12 cellular contexts compared by ENCODE assay signal in the genomic region with DNA sequence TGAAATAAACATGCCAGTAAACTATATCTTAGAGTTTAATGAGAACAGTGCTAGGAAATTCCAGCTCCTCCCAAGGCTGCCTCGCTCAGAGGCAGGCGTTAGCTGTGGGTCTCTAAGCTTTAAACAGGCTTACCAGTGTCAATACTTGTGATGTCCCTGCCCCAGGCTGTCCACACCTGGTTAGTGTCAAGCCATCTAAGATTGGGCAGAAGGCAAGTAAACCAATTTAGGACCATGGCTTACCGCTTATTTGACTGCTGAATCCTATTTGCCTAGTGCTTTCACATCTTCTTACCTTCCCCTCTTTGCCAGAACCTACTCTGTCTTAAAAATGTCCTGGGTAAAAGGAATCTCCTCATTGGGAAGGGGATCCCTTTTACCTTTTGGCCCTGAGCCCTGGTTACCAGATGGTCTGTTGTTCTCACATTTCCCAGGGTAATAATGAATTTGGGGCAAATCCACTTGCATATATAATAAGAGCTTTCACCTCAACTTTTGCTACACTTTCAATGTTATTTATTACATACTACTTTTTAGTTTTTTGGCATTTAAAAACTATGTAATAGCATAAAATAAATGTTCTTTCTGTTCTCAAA. TPM values are rescaled to one million over a fixed set of nuclear protein-coding genes. Genes with fewer than 3 reads are reported as not detected.
DNase-seq lines count a peak whose midpoint lies in the region; ATAC-seq and TF ChIP-seq lines count a peak whose summit lies in the region.
"Had no signal": no experiment of that assay in that cellular context is flagged by ENCODE, and none has a peak within 500 bp of the region (broad histone marks: within the 10 kb centered on the region; RNA-seq: fewer than 3 reads in every experiment).

No MANE protein-coding gene starts in this region.

- no peaks in the 10 kb centered on the region for H3K27me3 ChIP-seq in HUES48 (ENCODE audit: control insufficient read depth, insufficient read depth, low read length)
- no peaks in the 10 kb centered on the region for H3K27me3 ChIP-seq in prostate gland (replicated peaks; ENCODE audit: insufficient read depth)

- H3K36me3 ChIP-seq in HUES48 (ENCODE audit: control insufficient read depth, insufficient read depth, low read length) (no peaks in the 10 kb centered on the region), mesodermal cell (ENCODE audit: control insufficient read depth, insufficient read depth, low read length) (no peaks in the 10 kb centered on the region), prostate gland (no peaks in the 10 kb centered on the region)

- DNase-seq in NCI-H2029 treated with DMSO at 0.1 percent for 48 hours (lab: John Stamatoyannopoulos, UW) (no peak), prostate gland (ENCODE audit: low spot score) (no peak), NCI-H774 (lab: John Stamatoyannopoulos, UW) (no peak), NCI-H146 treated with DMSO at 0.1 percent for 48 hours (lab: John Stamatoyannopoulos, UW; ENCODE audit: unreplicated experiment) (no peak)
- DNase-seq: foreskin melanocyte; MM.1S; SHP77; stimulated activated CD4-positive, alpha-beta T cell treated with anti-CD3 and anti-CD28 coated beads, Interleukin-12 subunit alpha, Interleukin-12 subunit beta, amount 100 ng/mL, for 4 hours had no signal

- H3K9me3 ChIP-seq in HUES48 (ENCODE audit: control insufficient read depth, insufficient read depth, low read length) (no peaks in the 10 kb centered on the region), mesodermal cell (ENCODE audit: control insufficient read depth, low read length) (no peaks in the 10 kb centered on the region), prostate gland (no peaks in the 10 kb centered on the region)

- TF ChIP-seq POLR2A in prostate gland (IDR thresholded peaks at IDR 0.05): no peak

- ATAC-seq in GM18517 (IDR thresholded peaks at IDR 0.05; ENCODE audit: unreplicated experiment): peak; percentile 44
- ATAC-seq in GM21515 (IDR thresholded peaks at IDR 0.05; ENCODE audit: unreplicated experiment): peak; percentile 52

- 47 to 69% methylated on average over 2 to 3 of the region's 3 CpGs for WGBS in mesodermal cell (ENCODE audit: insufficient coverage in 2 of 2), 2 experiments
- WGBS in prostate gland: 27% methylated on average over 3 of the region's 3 CpGs

- intact Hi-C loops in prostate gland (cut with DNase I): no loop called here

- H3K4me1 ChIP-seq in HUES48 (ENCODE audit: control insufficient read depth, insufficient read depth, low read length): peaks cover 46% of the 10 kb centered on the region
- peaks cover 9% of the 10 kb centered on the region for H3K4me1 ChIP-seq in mesodermal cell (ENCODE audit: control insufficient read depth, insufficient read depth, low read length, poor library complexity, severe bottlenecking)
- H3K4me1 ChIP-seq in prostate gland (replicated peaks): peaks cover 8% of the 10 kb centered on the region

- no peak overlapping the region for H3K9ac ChIP-seq in HUES48 (ENCODE audit: low read depth, low read length)

- no peak for TF ChIP-seq CTCF in prostate gland (IDR thresholded peaks at IDR 0.05)

- H3K4me3 ChIP-seq in HUES48 (ENCODE audit: low read depth, low read length) (no peak overlapping the region), mesodermal cell (ENCODE audit: extremely low read depth, insufficient read depth, low read length, poor library complexity, severe bottlenecking) (no peak overlapping the region), prostate gland (no peak overlapping the region)

- H3K27ac ChIP-seq in HUES48 (ENCODE audit: low read depth, low read length) (peak overlapping the region; percentile 75), mesodermal cell (ENCODE audit: low read depth, low read length, severe bottlenecking) (peak overlapping the region; percentile 62), prostate gland (no peak overlapping the region)

RNA-seq across cellular contexts. Expression of a gene that starts 14.9 kb away (rescaled TPM):
- polyA plus RNA-seq in mesodermal cell (2013, experiment 1 of 2): 23.7 TPM
- polyA plus RNA-seq in mesodermal cell (2013, experiment 2 of 2): 24.6 TPM
- 10 to 100 TPM; 30.1 to 67.8 TPM for total RNA-seq in prostate gland

Comparison
In these comparisons a context has a peak if more than half of its experiments do, and no peak if none do; other contexts are left out.
1. H3K27ac ChIP-seq: peak in HUES48 (single experiment) and mesodermal cell (single experiment); none in prostate gland (0 of 2).